1 cellular context compared by ENCODE assay signal in the genomic region with DNA sequence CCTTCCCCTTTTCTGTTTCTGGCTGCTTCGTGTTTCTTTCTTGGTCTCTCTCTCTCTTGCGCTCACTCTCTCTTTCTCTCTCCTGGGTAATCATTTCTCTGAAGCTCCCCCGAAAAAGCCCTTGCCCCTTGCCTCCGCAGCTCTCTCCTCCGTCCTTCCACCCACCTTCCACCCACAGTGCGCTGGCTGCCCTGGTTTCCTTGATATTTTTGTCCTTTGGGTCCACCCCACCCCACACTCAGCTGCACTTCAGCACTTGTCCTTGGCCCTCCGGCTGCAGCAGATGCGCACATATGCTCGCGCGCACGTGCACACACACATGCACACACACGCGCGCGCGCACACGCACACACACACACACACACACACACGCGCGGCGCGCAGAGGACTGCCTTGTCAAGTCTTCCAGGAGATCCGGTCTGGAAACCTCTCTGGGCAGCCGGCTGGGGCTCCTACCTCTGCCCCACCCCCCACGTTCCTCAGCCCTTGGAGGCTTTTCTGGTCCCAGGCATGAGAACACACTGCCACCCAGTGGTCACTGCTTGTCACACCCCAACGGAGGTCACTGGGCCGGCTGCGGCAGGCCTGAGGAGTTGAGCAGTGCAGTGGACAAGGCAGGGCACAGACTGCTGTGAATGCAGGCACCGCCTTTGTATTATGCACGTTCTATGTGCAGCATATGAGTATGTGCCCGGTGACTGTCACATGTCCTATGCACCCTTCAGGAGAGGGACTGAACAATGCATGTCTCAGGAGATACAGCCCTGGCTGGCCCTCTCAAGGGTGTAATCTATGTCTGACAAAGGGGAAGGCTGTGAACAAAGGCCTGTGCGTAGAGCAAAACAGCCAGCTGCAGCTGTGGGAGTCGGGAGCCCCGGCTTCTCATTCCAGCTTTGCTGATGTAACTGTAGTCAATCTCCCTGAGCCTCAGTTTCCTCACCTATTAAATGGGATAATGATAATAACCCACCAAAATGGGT.
A peak's percentile ranks its signal among the peaks of the same experiment; 100 is the strongest.
TF ChIP-seq lines count a peak whose summit lies in the region.

No MANE protein-coding gene starts in this region.

TF ChIP-seq in K562, 482 proteins besides CTCF, POLR2A, EP300 and RAD21 (continues in another document):
- TF ChIP-seq, protein P1, sequence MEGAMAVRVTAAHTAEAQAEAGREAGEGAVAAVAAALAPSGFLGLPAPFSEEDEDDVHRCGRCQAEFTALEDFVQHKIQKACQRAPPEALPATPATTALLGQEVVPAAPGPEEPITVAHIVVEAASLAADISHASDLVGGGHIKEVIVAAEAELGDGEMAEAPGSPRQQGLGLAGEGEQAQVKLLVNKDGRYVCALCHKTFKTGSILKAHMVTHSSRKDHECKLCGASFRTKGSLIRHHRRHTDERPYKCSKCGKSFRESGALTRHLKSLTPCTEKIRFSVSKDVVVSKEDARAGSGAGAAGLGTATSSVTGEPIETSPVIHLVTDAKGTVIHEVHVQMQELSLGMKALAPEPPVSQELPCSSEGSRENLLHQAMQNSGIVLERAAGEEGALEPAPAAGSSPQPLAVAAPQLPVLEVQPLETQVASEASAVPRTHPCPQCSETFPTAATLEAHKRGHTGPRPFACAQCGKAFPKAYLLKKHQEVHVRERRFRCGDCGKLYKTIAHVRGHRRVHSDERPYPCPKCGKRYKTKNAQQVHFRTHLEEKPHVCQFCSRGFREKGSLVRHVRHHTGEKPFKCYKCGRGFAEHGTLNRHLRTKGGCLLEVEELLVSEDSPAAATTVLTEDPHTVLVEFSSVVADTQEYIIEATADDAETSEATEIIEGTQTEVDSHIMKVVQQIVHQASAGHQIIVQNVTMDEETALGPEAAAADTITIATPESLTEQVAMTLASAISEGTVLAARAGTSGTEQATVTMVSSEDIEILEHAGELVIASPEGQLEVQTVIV (CRISPR knock-in tag; IDR thresholded peaks at IDR 0.05; ENCODE audit: borderline replicate concordance) = no peak
- TF ChIP-seq CC2D1A (IDR thresholded peaks at IDR 0.05) = peak; percentile 69
- peak; percentile 69 for TF ChIP-seq ARID4B (CRISPR knock-in tag; IDR thresholded peaks at IDR 0.05)
- TF ChIP-seq PHTF2 (CRISPR knock-in tag; IDR thresholded peaks at IDR 0.05) = no peak
- TF ChIP-seq KDM5B (IDR thresholded peaks at IDR 0.05; ENCODE audit: insufficient replicate concordance, low read depth, low read length) = peak; percentile 38
- peak; percentile 55; the same call in 1 of the 2 replicates for TF ChIP-seq KLF16 (IDR thresholded peaks at IDR 0.05)
- peak; percentile 73; the same call in 1 of the 2 replicates for TF ChIP-seq RB1 (IDR thresholded peaks at IDR 0.05; ENCODE audit: low read depth)
- TF ChIP-seq MTA1 (IDR thresholded peaks at IDR 0.05; ENCODE audit: borderline replicate concordance) = peak; percentile 51; the same call in 1 of the 2 replicates
- TF ChIP-seq TCF7L2 (IDR thresholded peaks at IDR 0.05; ENCODE audit: low read depth, low read length) = no peak
- TF ChIP-seq, protein P2, sequence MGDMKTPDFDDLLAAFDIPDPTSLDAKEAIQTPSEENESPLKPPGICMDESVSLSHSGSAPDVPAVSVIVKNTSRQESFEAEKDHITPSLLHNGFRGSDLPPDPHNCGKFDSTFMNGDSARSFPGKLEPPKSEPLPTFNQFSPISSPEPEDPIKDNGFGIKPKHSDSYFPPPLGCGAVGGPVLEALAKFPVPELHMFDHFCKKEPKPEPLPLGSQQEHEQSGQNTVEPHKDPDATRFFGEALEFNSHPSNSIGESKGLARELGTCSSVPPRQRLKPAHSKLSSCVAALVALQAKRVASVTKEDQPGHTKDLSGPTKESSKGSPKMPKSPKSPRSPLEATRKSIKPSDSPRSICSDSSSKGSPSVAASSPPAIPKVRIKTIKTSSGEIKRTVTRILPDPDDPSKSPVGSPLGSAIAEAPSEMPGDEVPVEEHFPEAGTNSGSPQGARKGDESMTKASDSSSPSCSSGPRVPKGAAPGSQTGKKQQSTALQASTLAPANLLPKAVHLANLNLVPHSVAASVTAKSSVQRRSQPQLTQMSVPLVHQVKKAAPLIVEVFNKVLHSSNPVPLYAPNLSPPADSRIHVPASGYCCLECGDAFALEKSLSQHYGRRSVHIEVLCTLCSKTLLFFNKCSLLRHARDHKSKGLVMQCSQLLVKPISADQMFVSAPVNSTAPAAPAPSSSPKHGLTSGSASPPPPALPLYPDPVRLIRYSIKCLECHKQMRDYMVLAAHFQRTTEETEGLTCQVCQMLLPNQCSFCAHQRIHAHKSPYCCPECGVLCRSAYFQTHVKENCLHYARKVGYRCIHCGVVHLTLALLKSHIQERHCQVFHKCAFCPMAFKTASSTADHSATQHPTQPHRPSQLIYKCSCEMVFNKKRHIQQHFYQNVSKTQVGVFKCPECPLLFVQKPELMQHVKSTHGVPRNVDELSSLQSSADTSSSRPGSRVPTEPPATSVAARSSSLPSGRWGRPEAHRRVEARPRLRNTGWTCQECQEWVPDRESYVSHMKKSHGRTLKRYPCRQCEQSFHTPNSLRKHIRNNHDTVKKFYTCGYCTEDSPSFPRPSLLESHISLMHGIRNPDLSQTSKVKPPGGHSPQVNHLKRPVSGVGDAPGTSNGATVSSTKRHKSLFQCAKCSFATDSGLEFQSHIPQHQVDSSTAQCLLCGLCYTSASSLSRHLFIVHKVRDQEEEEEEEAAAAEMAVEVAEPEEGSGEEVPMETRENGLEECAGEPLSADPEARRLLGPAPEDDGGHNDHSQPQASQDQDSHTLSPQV (IDR thresholded peaks at IDR 0.05) = peak; percentile 43
- no peak for TF ChIP-seq ZNF354B (CRISPR knock-in tag; IDR thresholded peaks at IDR 0.05)
- TF ChIP-seq ZBTB5 (IDR thresholded peaks at IDR 0.05) = no peak
- TF ChIP-seq HOMEZ (CRISPR knock-in tag; IDR thresholded peaks at IDR 0.05) = no peak
- peak; percentile 50; the same call in 1 of the 2 replicates for TF ChIP-seq SOX6 (IDR thresholded peaks at IDR 0.05)
- 0 out of 2 replicates have a peak, but pooled peaks have one; percentile 46 for TF ChIP-seq MTA3 (IDR thresholded peaks at IDR 0.05; ENCODE audit: borderline replicate concordance)
- no peak for TF ChIP-seq TAF15 (IDR thresholded peaks at IDR 0.05; ENCODE audit: low read depth, low read length)
- no peak for TF ChIP-seq TSC22D4 (tag; IDR thresholded peaks at IDR 0.05)
- 0 out of 2 replicates have a peak, but pooled peaks have one; percentile 28 for TF ChIP-seq HCFC1 (IDR thresholded peaks at IDR 0.05; ENCODE audit: low read depth, low read length)
- TF ChIP-seq PRMT5 (CRISPR knock-in tag; IDR thresholded peaks at IDR 0.05) = no peak
- no peak for TF ChIP-seq SRF (CRISPR knock-in tag; IDR thresholded peaks at IDR 0.05)
- peak; percentile 78 for TF ChIP-seq ARID2 (IDR thresholded peaks at IDR 0.05)
- no peak for TF ChIP-seq SLC30A9 (CRISPR knock-in tag; IDR thresholded peaks at IDR 0.05)
- TF ChIP-seq NR2C1 (IDR thresholded peaks at IDR 0.05) = no peak
- no peak for TF ChIP-seq NR2C1 (tag; IDR thresholded peaks at IDR 0.05)
- no peak for TF ChIP-seq ARHGAP35 (IDR thresholded peaks at IDR 0.05; ENCODE audit: partially characterized antibody)
- no peak for TF ChIP-seq CEBPB (tag; IDR thresholded peaks at IDR 0.05)
- TF ChIP-seq MYNN (IDR thresholded peaks at IDR 0.05) = 0 out of 2 replicates have a peak, but pooled peaks have one; percentile 52
- TF ChIP-seq MYNN (CRISPR knock-in tag; IDR thresholded peaks at IDR 0.05) = no peak
- TF ChIP-seq SMC3 (conservative IDR thresholded peaks at IDR 0.05; ENCODE audit: insufficient read depth, low read depth, low read length) = peak; percentile 90
- no peak for TF ChIP-seq LARP7 (IDR thresholded peaks at IDR 0.05)
